Comparison of ENCODE assay signal across 7 cellular contexts in the genomic region with DNA sequence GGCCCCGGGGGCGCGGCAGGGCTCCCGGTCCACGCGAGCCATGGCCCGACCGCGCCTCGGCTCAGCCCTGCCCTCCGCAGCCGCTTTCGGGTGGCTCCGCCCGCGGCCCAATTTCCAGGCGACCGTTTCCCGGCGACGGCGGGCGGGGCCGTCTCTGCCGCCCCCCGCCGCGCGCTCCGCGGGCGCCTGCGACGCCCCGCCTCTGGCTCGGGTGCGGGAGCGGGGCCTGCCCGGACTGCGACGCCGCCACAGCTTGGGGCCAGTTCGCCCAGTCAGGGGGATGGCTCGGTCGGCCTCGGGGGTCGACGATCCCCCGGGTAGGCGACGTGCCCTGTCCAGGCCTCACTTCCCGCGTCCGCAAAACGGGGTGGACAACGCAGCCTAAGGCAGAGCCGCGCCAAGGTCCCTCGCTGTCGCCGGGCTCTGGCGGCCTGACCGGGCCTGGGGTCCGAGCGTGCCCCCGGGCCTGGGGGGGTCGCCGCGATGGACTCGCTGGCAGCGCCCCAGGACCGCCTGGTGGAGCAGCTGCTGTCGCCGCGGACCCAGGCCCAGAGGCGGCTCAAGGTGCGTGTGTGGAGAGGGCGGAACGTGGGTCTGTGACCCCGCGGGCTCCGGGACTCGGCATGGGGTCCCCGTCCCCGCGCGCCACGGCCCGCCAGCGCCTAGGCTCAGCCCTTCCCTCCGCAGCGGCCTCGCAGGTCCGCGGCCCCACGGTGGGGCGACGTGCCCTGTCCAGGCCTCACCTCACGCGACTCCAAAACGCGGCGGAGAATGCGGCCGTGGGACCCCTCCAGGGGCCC. TPM values are rescaled to one million over a fixed set of nuclear protein-coding genes. Genes with fewer than 3 reads are reported as not detected.
A peak's percentile ranks its signal among the peaks of the same experiment; 100 is the strongest.
DNase-seq lines count a peak whose midpoint lies in the region; ATAC-seq and TF ChIP-seq lines count a peak whose summit lies in the region.

No MANE protein-coding gene starts in this region.

- peaks cover 11% of the 10 kb centered on the region; the same call in 1 of the 2 replicates for H3K9me3 ChIP-seq in NT2/D1 (ENCODE audit: insufficient read depth, low read length)

- no peak overlapping the region for H3K27ac ChIP-seq in rectal smooth muscle tissue (ENCODE audit: low read depth, low read length)

- DNase-seq in NT2/D1 (ENCODE audit: low read depth, low spot score), result no peak
- DNase-seq in fibroblast of villous mesenchyme (ENCODE audit: low read depth), result no peak
- no peak for DNase-seq in T-helper 2 cell treated with Interferon-gamma antibody and Interleukin-4, amounts not matched to agents 5 μg/mL and 100 μg/mL, for 36 hours (ENCODE audit: low spot score)
- no peak for DNase-seq in NCI-H2029 treated with DMSO at 0.1 percent for 48 hours (lab: John Stamatoyannopoulos, UW)
- no peak for DNase-seq in activated effector memory CD4-positive, alpha-beta T cell treated with Interleukin-2 at 50 U/mL for 16 hours

- H3K4me3 ChIP-seq in NT2/D1 (ENCODE audit: insufficient read length, low read depth) (peak overlapping the region; percentile 64), fibroblast of villous mesenchyme (ENCODE audit: low read depth, low read length) (peak overlapping the region; percentile 63), rectal smooth muscle tissue (ENCODE audit: low read length) (peak overlapping the region; percentile 71)

- peaks cover 72% of the 10 kb centered on the region for H3K27me3 ChIP-seq in NT2/D1 (ENCODE audit: insufficient read depth, insufficient read length)
- H3K27me3 ChIP-seq in rectal smooth muscle tissue (ENCODE audit: control insufficient read depth, insufficient read depth, low read length), result peaks cover 18% of the 10 kb centered on the region

- H3K4me1 Mint-ChIP-seq in T-helper 2 cell treated with Interferon-gamma antibody and Interleukin-4, amounts not matched to agents 5 μg/mL and 100 μg/mL, for 36 hours (ENCODE audit: low read depth), result peaks cover 2% of the 10 kb centered on the region

- no peaks in the 10 kb centered on the region for H3K9me3 Mint-ChIP-seq in T-helper 2 cell treated with Interferon-gamma antibody and Interleukin-4, amounts not matched to agents 5 μg/mL and 100 μg/mL, for 36 hours

- peaks cover 17% of the 10 kb centered on the region for H3K36me3 ChIP-seq in NT2/D1 (ENCODE audit: insufficient read depth, insufficient read length, low read length)
- H3K36me3 ChIP-seq in rectal smooth muscle tissue (ENCODE audit: control insufficient read depth, insufficient read depth, low read length), result no peaks in the 10 kb centered on the region

- H3K4me1 ChIP-seq in NT2/D1 (ENCODE audit: insufficient read depth, insufficient read length) (peaks cover 25% of the 10 kb centered on the region), rectal smooth muscle tissue (ENCODE audit: control insufficient read depth, insufficient read depth, low read length) (peaks cover 3% of the 10 kb centered on the region)

- H3K9ac ChIP-seq in NT2/D1 (ENCODE audit: insufficient read length, low read depth) (peak overlapping the region; percentile 74), rectal smooth muscle tissue (ENCODE audit: low read length) (no peak overlapping the region)

- H3K36me3 Mint-ChIP-seq in T-helper 2 cell treated with Interferon-gamma antibody and Interleukin-4, amounts not matched to agents 5 μg/mL and 100 μg/mL, for 36 hours (ENCODE audit: low read depth), result no peaks in the 10 kb centered on the region

- H3K27ac Mint-ChIP-seq in T-helper 2 cell treated with Interferon-gamma antibody and Interleukin-4, amounts not matched to agents 5 μg/mL and 100 μg/mL, for 36 hours, result no peak overlapping the region

- ATAC-seq in GM21447 (IDR thresholded peaks at IDR 0.05; ENCODE audit: unreplicated experiment), result peak; percentile 12

- TF ChIP-seq CTCF in fibroblast of villous mesenchyme (IDR thresholded peaks at IDR 0.05; ENCODE audit: insufficient read depth, low read depth, low read length), result no peak

- H3K27me3 Mint-ChIP-seq in T-helper 2 cell treated with Interferon-gamma antibody and Interleukin-4, amounts not matched to agents 5 μg/mL and 100 μg/mL, for 36 hours (ENCODE audit: low read depth), result peaks cover 42% of the 10 kb centered on the region

- H3K4me3 Mint-ChIP-seq in T-helper 2 cell treated with Interferon-gamma antibody and Interleukin-4, amounts not matched to agents 5 μg/mL and 100 μg/mL, for 36 hours, result no peak overlapping the region

RNA-seq across cellular contexts. Expression of gene SEPTIN5, which starts 4.2 kb away (rescaled TPM):
- 10.4 and 14.8 TPM in 2 replicates for total RNA-seq in fibroblast of villous mesenchyme

RNA-seq across cellular contexts. Expression of gene GP1BB, which starts 4.9 kb away (rescaled TPM):
- total RNA-seq in fibroblast of villous mesenchyme, result 0.86 and 2.6 TPM in 2 replicates

RNA-seq across cellular contexts. Expression of gene TBX1, which starts 42.1 kb away (rescaled TPM):
- under 0.01 and 0.43 TPM in 2 replicates for total RNA-seq in fibroblast of villous mesenchyme
